Comparison of ENCODE assay signal across 2 cellular contexts in the genomic region with DNA sequence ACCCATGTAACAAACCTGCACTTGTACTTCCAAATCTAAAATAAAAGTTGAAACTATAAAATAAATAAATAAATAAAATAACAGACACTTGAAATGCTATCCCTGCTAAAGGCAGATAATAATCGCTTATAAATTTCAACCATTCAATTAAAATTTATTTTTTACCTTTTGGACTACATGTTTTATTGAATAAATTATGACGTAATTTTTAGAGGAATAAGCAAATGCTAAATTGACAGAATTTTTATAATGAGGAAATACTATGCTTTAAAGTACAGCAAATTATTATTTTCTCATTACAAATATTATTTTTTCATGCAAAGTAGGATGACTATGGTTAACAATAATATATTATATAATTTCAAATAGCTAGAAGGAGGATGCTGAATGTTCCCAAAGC.
A peak's percentile ranks its signal among the peaks of the same experiment; 100 is the strongest.
TF ChIP-seq lines count a peak whose summit lies in the region.

No MANE protein-coding gene starts in this region.

TF ChIP-seq in HepG2, 621 proteins besides CTCF, POLR2A, EP300 and RAD21:
- TF ChIP-seq ATF7 (IDR thresholded peaks at IDR 0.05) (peak; percentile 78), ATF7 (CRISPR knock-in tag; IDR thresholded peaks at IDR 0.05) (no peak), IKZF1 (IDR thresholded peaks at IDR 0.05) (no peak)

TF ChIP-seq in GM12878, 131 proteins besides CTCF, POLR2A, EP300 and RAD21:
- TF ChIP-seq MLLT1 (IDR thresholded peaks at IDR 0.05): no peak
- TF ChIP-seq ATF7 (IDR thresholded peaks at IDR 0.05; ENCODE audit: low read depth): peak; percentile 25; the same call in 1 of the 2 replicates
- TF ChIP-seq MXI1 (IDR thresholded peaks at IDR 0.05; ENCODE audit: low read depth, low read length): no peak
TF ChIP-seq in GM12878: peak in this region for 1.
